ENCODE assay signal across 15 cellular contexts in the genomic region with DNA sequence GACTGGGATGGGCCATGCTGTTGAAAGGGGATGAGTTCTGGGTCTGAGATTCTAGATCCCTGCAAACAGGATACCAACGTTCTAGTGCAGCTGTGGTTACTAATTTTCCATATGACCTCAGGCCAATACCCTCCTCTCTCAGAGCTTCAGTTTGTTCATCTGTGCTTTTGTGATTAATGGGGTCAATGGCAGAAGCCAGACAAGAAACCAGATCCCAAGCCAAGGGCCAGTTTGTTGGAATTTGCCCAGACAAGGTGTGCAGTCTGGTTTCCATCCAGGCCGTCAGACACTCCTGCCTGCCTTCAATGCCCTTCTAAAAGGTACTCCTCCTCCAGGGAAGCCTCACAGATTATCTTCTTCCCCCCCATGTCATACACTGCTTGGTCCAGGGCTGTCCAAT.
"Had no signal": no experiment of that assay in that cellular context is flagged by ENCODE, and none has a peak within 500 bp of the region (broad histone marks: within the 10 kb centered on the region; RNA-seq: fewer than 3 reads in every experiment).

No MANE protein-coding gene starts in this region.

- ATAC-seq: gastrocnemius medialis; left ventricle myocardium superior; naive thymus-derived CD4-positive, alpha-beta T cell had no signal

- H3K4me3 ChIP-seq: dorsolateral prefrontal cortex, esophagus muscularis mucosa, gastrocnemius medialis, right atrium auricular region, smooth muscle cell had no signal

- H3K4me2 ChIP-seq: smooth muscle cell had no signal

- H3K27ac Mint-ChIP-seq: nephron progenitor cell, type B pancreatic cell had no signal

- H3K27me3 ChIP-seq: dorsolateral prefrontal cortex, esophagus muscularis mucosa, gastrocnemius medialis, right atrium auricular region had no signal

- H3K4me3 Mint-ChIP-seq: nephron progenitor cell, type B pancreatic cell had no signal

- H3K27ac ChIP-seq: epithelial cell of prostate, right atrium auricular region had no signal

- H3K36me3 ChIP-seq: right atrium auricular region had no signal

- DNase-seq: cortex of kidney; dorsolateral prefrontal cortex; effector CD8-positive, alpha-beta T cell; gastrocnemius medialis; left ventricle myocardium superior; naive thymus-derived CD4-positive, alpha-beta T cell; nephron progenitor cell; posterior cingulate gyrus; stimulated activated CD4-positive, alpha-beta T cell treated with anti-CD3 and anti-CD28 coated beads, Interleukin-2, amount 100 ng/mL, for 48 hours; stimulated activated naive CD4-positive, alpha-beta T cell treated with Interleukin-2 at 50 U/mL for 16 hours had no signal

- H3K9me3 ChIP-seq: esophagus muscularis mucosa, gastrocnemius medialis, right atrium auricular region had no signal

- H3K27me3 Mint-ChIP-seq: naive thymus-derived CD4-positive, alpha-beta T cell; type B pancreatic cell had no signal
